21 cellular contexts compared by ENCODE assay signal in the genomic region with DNA sequence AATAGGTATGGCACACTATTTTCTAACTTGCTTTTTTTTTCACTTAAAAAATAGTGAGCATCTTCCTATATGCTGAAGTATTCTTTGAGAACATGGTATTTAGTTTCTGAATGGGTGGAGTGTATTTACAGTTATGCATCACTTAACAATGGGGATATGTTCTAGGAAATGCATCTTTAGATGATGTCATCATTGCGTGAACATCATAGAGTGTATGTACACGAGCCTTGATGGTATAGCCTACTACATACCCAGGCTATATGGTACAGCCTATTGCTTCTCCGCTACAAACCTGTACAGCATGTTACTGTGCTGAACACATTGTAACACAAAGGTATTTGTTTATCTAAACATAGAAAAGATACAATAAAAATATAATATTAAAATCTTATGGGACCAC.
DNase-seq lines count a peak whose midpoint lies in the region; ATAC-seq, FAIRE-seq and TF ChIP-seq lines count a peak whose summit lies in the region.
"Had no signal": no experiment of that assay in that cellular context is flagged by ENCODE, and none has a peak within 500 bp of the region (broad histone marks: within the 10 kb centered on the region; RNA-seq: fewer than 3 reads in every experiment).

No MANE protein-coding gene starts in this region.

- peak; percentile 0 for DNase-seq in DMS53 (lab: John Stamatoyannopoulos, UW)
- DNase-seq in DMS53 treated with DMSO at 0.1 percent for 48 hours (lab: John Stamatoyannopoulos, UW; ENCODE audit: unreplicated experiment), result no peak
- no peak for DNase-seq in HepG2 (ENCODE audit: low spot score)
- DNase-seq in right lobe of liver, result no peak
- no peak for DNase-seq in urothelium cell line (ENCODE audit: low spot score)
- DNase-seq in trophoblast cell, result no peak
- DNase-seq: AML-193; Caco-2; Calu3; CD4-positive, alpha-beta T cell; CD8-positive, alpha-beta T cell; DMS79 treated with DMSO at 0.1 percent for 48 hours; GF-D8 had no signal

- TF ChIP-seq RAD21 in HepG2 (CRISPR knock-in tag; IDR thresholded peaks at IDR 0.05), result no peak

- CTCF ChIA-PET in HepG2 (lab: Yijun Ruan, JAX; ENCODE audit: low intra/inter-chr PET ratio, low total read pairs), result no interaction called here

- H3K14ac ChIP-seq in trophoblast cell (ENCODE audit: low read length), result no peak overlapping the region

- TF ChIP-seq EP300 in HepG2 (IDR thresholded peaks at IDR 0.05; ENCODE audit: low read depth in 2 of 2, low read length in 2 of 2) (no peak), HepG2 (CRISPR knock-in tag; IDR thresholded peaks at IDR 0.05; ENCODE audit: borderline replicate concordance) (no peak)

- H3K79me2 ChIP-seq in HepG2 (ENCODE audit: insufficient read depth, low read length) (no peaks in the 10 kb centered on the region), trophoblast cell (ENCODE audit: control insufficient read depth, insufficient read depth, low read length, poor library complexity) (no peaks in the 10 kb centered on the region)

- TF ChIP-seq POLR2A in HepG2 (IDR thresholded peaks at IDR 0.05; ENCODE audit: insufficient read depth in 1 of 2, low read depth in 2 of 2, low read length in 2 of 2) (no peak), right lobe of liver (IDR thresholded peaks at IDR 0.05) (no peak)

- no peak overlapping the region for H2BK5ac ChIP-seq in trophoblast cell (ENCODE audit: low read depth, low read length, poor library complexity)

- H3K27ac ChIP-seq in HepG2 (ENCODE audit: extremely low read length, insufficient read depth, low read length), result no peak overlapping the region
- H3K27ac ChIP-seq in right lobe of liver, result no peak overlapping the region
- H3K27ac ChIP-seq in trophoblast cell (ENCODE audit: low read depth, low read length), result no peak overlapping the region
- H3K27ac ChIP-seq: 22Rv1; A549; BLaER1 treated with 17β-estradiol and CSF1 and Interleukin-3, amounts not matched to agents 10 nM and 100 nM; C4-2B had no signal

- no peak for TF ChIP-seq CTCF in HepG2 (CRISPR knock-in tag; IDR thresholded peaks at IDR 0.05)
- TF ChIP-seq CTCF in right lobe of liver (IDR thresholded peaks at IDR 0.05), result no peak

- POLR2A ChIA-PET in HepG2 (lab: Yijun Ruan, JAX), result no interaction called here

- H2AFZ ChIP-seq in HepG2 (ENCODE audit: low read length) (no peak overlapping the region), trophoblast cell (ENCODE audit: insufficient read depth, low read length, poor library complexity) (no peak overlapping the region)

- no peaks in the 10 kb centered on the region for H4K20me1 ChIP-seq in HepG2 (ENCODE audit: insufficient read depth, low read length)
- H4K20me1 ChIP-seq: BLaER1 treated with 17β-estradiol and CSF1 and Interleukin-3, amounts not matched to agents 10 nM and 100 nM had no signal

- H3K4me3 ChIP-seq in HepG2 (replicated peaks in 1 of 3; ENCODE audit: insufficient read depth in 1 of 3, low read depth in 2 of 3, low read length in 3 of 3), result no peak overlapping the region
- H3K4me3 ChIP-seq in right lobe of liver, result no peak overlapping the region
- no peak overlapping the region for H3K4me3 ChIP-seq in trophoblast cell (ENCODE audit: low read depth, low read length)
- H3K4me3 ChIP-seq: A549; BLaER1 treated with 17β-estradiol and CSF1 and Interleukin-3, amounts not matched to agents 10 nM and 100 nM had no signal

- no peak overlapping the region for H4K8ac ChIP-seq in trophoblast cell (ENCODE audit: low read depth, low read length)

- BruUV-seq in HepG2 (replicated peaks; lab: Mats Ljungman, UMichigan), result no TSS peak

- H3K4me2 ChIP-seq in HepG2 (ENCODE audit: low read depth, low read length) (no peak overlapping the region), trophoblast cell (ENCODE audit: low read length) (no peak overlapping the region)
- H3K4me2 ChIP-seq: A549; BLaER1 treated with 17β-estradiol and CSF1 and Interleukin-3, amounts not matched to agents 10 nM and 100 nM had no signal

- H3K9ac ChIP-seq in HepG2 (ENCODE audit: insufficient read depth, low read depth, low read length), result no peak overlapping the region
- H3K9ac ChIP-seq in trophoblast cell (ENCODE audit: low read length), result no peak overlapping the region
- H3K9ac ChIP-seq: BLaER1 treated with 17β-estradiol and CSF1 and Interleukin-3, amounts not matched to agents 10 nM and 100 nM had no signal

- H3K9me3 ChIP-seq in HepG2 (ENCODE audit: low read length) (no peaks in the 10 kb centered on the region), right lobe of liver (no peaks in the 10 kb centered on the region), trophoblast cell (ENCODE audit: insufficient read depth, low read depth, low read length) (no peaks in the 10 kb centered on the region)
- H3K9me3 ChIP-seq: A549; BLaER1 treated with 17β-estradiol and CSF1 and Interleukin-3, amounts not matched to agents 10 nM and 100 nM; Caco-2 had no signal

- H2BK12ac ChIP-seq in trophoblast cell (ENCODE audit: low read length), result no peak overlapping the region

- H4K91ac ChIP-seq in trophoblast cell (ENCODE audit: low read depth, low read length), result no peak overlapping the region

- H2BK120ac ChIP-seq in trophoblast cell (ENCODE audit: insufficient read depth, low read length, poor library complexity), result no peak overlapping the region

- H3K4me1 ChIP-seq in HepG2 (ENCODE audit: insufficient read depth, low read length), result peaks cover 8% of the 10 kb centered on the region
- H3K4me1 ChIP-seq in right lobe of liver, result no peaks in the 10 kb centered on the region
- H3K4me1 ChIP-seq in trophoblast cell (ENCODE audit: control insufficient read depth in 1 of 2, insufficient read depth in 2 of 2, low read length in 2 of 2), result no peaks in the 10 kb centered on the region
- H3K4me1 ChIP-seq: A549, Caco-2 had no signal

- ATAC-seq in HepG2 (no peak), right lobe of liver (no peak)
- ATAC-seq: A549; CD8-positive, alpha-beta T cell had no signal

- intact Hi-C loops in HepG2 (cut with micrococcal nuclease; ENCODE audit: unreplicated experiment), result loop anchor here (5.0 kb wide), 1 partner anchor 52 kb away; no protein-coding TSS in a partner anchor
- intact Hi-C loops in right lobe of liver (cut with DNase I), result no loop called here

- H3K4ac ChIP-seq in trophoblast cell (ENCODE audit: low read depth, low read length), result no peak overlapping the region

- peaks cover 0 to 10% of the 10 kb centered on the region in 2 experiments; a peak in 2 of 5 replicates for H3K27me3 ChIP-seq in HepG2 (ENCODE audit: control insufficient read depth in 1 of 2, insufficient read depth in 2 of 2, low read length in 2 of 2)
- no peaks in the 10 kb centered on the region for H3K27me3 ChIP-seq in right lobe of liver
- H3K27me3 ChIP-seq in trophoblast cell (ENCODE audit: insufficient read depth, low read length), result no peaks in the 10 kb centered on the region
- H3K27me3 ChIP-seq: BLaER1 treated with 17β-estradiol and CSF1 and Interleukin-3, amounts not matched to agents 10 nM and 100 nM had no signal

- H3K36me3 ChIP-seq in HepG2 (replicated peaks in 1 of 2; ENCODE audit: control insufficient read depth in 1 of 2, insufficient read depth in 2 of 2, low read length in 2 of 2), result no peaks in the 10 kb centered on the region
- H3K36me3 ChIP-seq in right lobe of liver, result no peaks in the 10 kb centered on the region
- H3K36me3 ChIP-seq in trophoblast cell (ENCODE audit: control insufficient read depth in 1 of 2, insufficient read depth in 2 of 2, low read length in 2 of 2), result no peaks in the 10 kb centered on the region
- H3K36me3 ChIP-seq: BLaER1 treated with 17β-estradiol and CSF1 and Interleukin-3, amounts not matched to agents 10 nM and 100 nM had no signal

- WGBS in HepG2 (ENCODE audit: low lambda C conversion rate), result 3% methylated on average over 3 of the region's 3 CpGs
- WGBS in right lobe of liver (ENCODE audit: insufficient coverage, low coverage, low lambda C conversion rate, missing lambda C conversion rate), result 44% methylated on average over 3 of the region's 3 CpGs
- WGBS in trophoblast cell (ENCODE audit: extremely low coverage, insufficient coverage, insufficient read length), result no CpG with 5 or more reads among the region's 3 CpGs

- H3K79me1 ChIP-seq in trophoblast cell (ENCODE audit: low read length), result no peaks in the 10 kb centered on the region

- no peak for FAIRE-seq in HepG2 (lab: Jason Lieb, UNC)
- peak; percentile 84 for FAIRE-seq in urothelium cell line (lab: Jason Lieb, UNC)
- FAIRE-seq: A549, D721Med, G401.6, GM12891, GM19239 had no signal

- H3K18ac ChIP-seq in trophoblast cell (ENCODE audit: low read length), result no peak overlapping the region

- H2AK5ac ChIP-seq in trophoblast cell (ENCODE audit: low read length), result no peak overlapping the region

- H3K23ac ChIP-seq in trophoblast cell (ENCODE audit: low read length), result no peak overlapping the region

- H4K12ac ChIP-seq in trophoblast cell (ENCODE audit: low read depth, low read length), result no peak overlapping the region

- in situ Hi-C loops in HepG2 (cut with HindIII; ENCODE audit: extremely low pct_ligation_motif_present, low pct_unique_long_range_greater_than_20kb), result no loop called here

TF ChIP-seq in HepG2, 621 proteins besides CTCF, POLR2A, EP300 and RAD21:
- TF ChIP-seq ATF7 (IDR thresholded peaks at IDR 0.05) (peak; percentile 90), ATF7 (CRISPR knock-in tag; IDR thresholded peaks at IDR 0.05) (no peak), ZNF354B (CRISPR knock-in tag; IDR thresholded peaks at IDR 0.05) (no peak), HES4 (CRISPR knock-in tag; IDR thresholded peaks at IDR 0.05; ENCODE audit: borderline replicate concordance) (no peak), RBM22 (optimal IDR thresholded peaks at IDR 0.05; ENCODE audit: low read length) (no peak), ZNF720 (CRISPR knock-in tag; IDR thresholded peaks at IDR 0.05) (no peak), SRSF1 (optimal IDR thresholded peaks at IDR 0.05; ENCODE audit: low read depth, low read length) (no peak), ZNF317 (CRISPR knock-in tag; IDR thresholded peaks at IDR 0.05) (no peak), CREB1 (IDR thresholded peaks at IDR 0.05) (0 out of 2 replicates have a peak, but pooled peaks have one; percentile 13), CREB1 (CRISPR knock-in tag; IDR thresholded peaks at IDR 0.05) (no peak)
- TF ChIP-seq, protein P1, sequence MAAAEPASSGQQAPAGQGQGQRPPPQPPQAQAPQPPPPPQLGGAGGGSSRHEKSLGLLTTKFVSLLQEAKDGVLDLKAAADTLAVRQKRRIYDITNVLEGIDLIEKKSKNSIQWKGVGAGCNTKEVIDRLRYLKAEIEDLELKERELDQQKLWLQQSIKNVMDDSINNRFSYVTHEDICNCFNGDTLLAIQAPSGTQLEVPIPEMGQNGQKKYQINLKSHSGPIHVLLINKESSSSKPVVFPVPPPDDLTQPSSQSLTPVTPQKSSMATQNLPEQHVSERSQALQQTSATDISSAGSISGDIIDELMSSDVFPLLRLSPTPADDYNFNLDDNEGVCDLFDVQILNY (CRISPR knock-in tag; conservative IDR thresholded peaks at IDR 0.05), result no peak
